In genomic region chr5:35239476-35239875, GRCh38 we compare ENCODE assay signal across 38 cellular contexts. TPM values are rescaled to one million over a fixed set of nuclear protein-coding genes. Genes with fewer than 3 reads are reported as not detected.
"Had no signal": no experiment of that assay in that cellular context is flagged by ENCODE, and none has a peak within 500 bp of the region (broad histone marks: within the 10 kb centered on the region; RNA-seq: fewer than 3 reads in every experiment).

No MANE protein-coding gene starts in this region.

- H3K4me3 Mint-ChIP-seq: activated CD4-positive, alpha-beta memory T cell treated with anti-CD3 and anti-CD28 coated beads, Interleukin-2, amount 10 ng/mL, durations not matched to agents 7 days and 5 days; activated CD4-positive, alpha-beta T cell treated with anti-CD3 and anti-CD28 coated beads for 36 hours; activated CD4-positive, alpha-beta T cell treated with anti-CD3 and anti-CD28 coated beads, Interleukin-2, amount 10 ng/mL, durations not matched to agents 7 days and 5 days; activated naive CD4-positive, alpha-beta T cell treated with anti-CD3 and anti-CD28 coated beads, Interleukin-2, amount 10 ng/mL, durations not matched to agents 7 days and 5 days; activated naive CD4-positive, alpha-beta T cell treated with anti-CD3 and anti-CD28 coated beads, Interleukin-2, amount 50 U/mL, for 24 hours; activated naive CD8-positive, alpha-beta T cell; activated naive CD8-positive, alpha-beta T cell treated with anti-CD3 and anti-CD28 coated beads, Interleukin-2, amount 10 ng/mL, durations not matched to agents 7 days and 5 days; central memory CD8-positive, alpha-beta T cell; T-helper 1 cell treated with Interleukin-12 subunit alpha and Interleukin-12 subunit beta and Interleukin-4 antibody, amounts not matched to agents 30 μg/mL and 1 μg/mL, for 36 hours; T-helper 2 cell treated with Interferon-gamma antibody and Interleukin-4, amounts not matched to agents 5 μg/mL and 100 μg/mL, for 36 hours; WTC11 had no signal

- H3K27ac Mint-ChIP-seq: activated CD4-positive, alpha-beta memory T cell treated with anti-CD3 and anti-CD28 coated beads, Interleukin-2, amount 10 ng/mL, durations not matched to agents 7 days and 5 days; activated CD4-positive, alpha-beta T cell treated with anti-CD3 and anti-CD28 coated beads for 36 hours; activated CD4-positive, alpha-beta T cell treated with anti-CD3 and anti-CD28 coated beads, Interleukin-2, amount 10 ng/mL, durations not matched to agents 7 days and 5 days; activated naive CD4-positive, alpha-beta T cell treated with anti-CD3 and anti-CD28 coated beads, Interleukin-2, amount 10 ng/mL, durations not matched to agents 7 days and 5 days; activated naive CD4-positive, alpha-beta T cell treated with anti-CD3 and anti-CD28 coated beads, Interleukin-2, amount 50 U/mL, for 24 hours; activated naive CD8-positive, alpha-beta T cell; activated naive CD8-positive, alpha-beta T cell treated with anti-CD3 and anti-CD28 coated beads, Interleukin-2, amount 10 ng/mL, durations not matched to agents 7 days and 5 days; activated T-helper 2 cell treated with anti-CD3 and anti-CD28 coated beads, Interferon-gamma antibody, Interleukin-2, Interleukin-4, amounts not matched to agents 10 μg/mL and 5 μg/mL and 100 μg/mL, durations not matched to agents 14 hours and 24 hours and 36 hours; T-helper 1 cell treated with Interleukin-12 subunit alpha and Interleukin-12 subunit beta and Interleukin-4 antibody, amounts not matched to agents 30 μg/mL and 1 μg/mL, for 36 hours; T-helper 2 cell treated with Interferon-gamma antibody and Interleukin-4, amounts not matched to agents 5 μg/mL and 100 μg/mL, for 36 hours; WTC11 had no signal

- H3K4me1 ChIP-seq: breast epithelium had no signal

- H3K27ac ChIP-seq: adrenal gland, brain microvascular endothelial cell, breast epithelium, WERI-Rb-1 had no signal

- H3K27me3 ChIP-seq: adrenal gland, body of pancreas, brain microvascular endothelial cell, breast epithelium had no signal

- H3K9me3 Mint-ChIP-seq: activated CD4-positive, alpha-beta T cell treated with anti-CD3 and anti-CD28 coated beads, Interleukin-2, amount 10 ng/mL, durations not matched to agents 7 days and 5 days; activated naive CD4-positive, alpha-beta T cell treated with anti-CD3 and anti-CD28 coated beads, Interleukin-2, amount 10 ng/mL, durations not matched to agents 7 days and 5 days; activated naive CD4-positive, alpha-beta T cell treated with anti-CD3 and anti-CD28 coated beads, Interleukin-2, amount 50 U/mL, for 24 hours; activated naive CD8-positive, alpha-beta T cell treated with anti-CD3 and anti-CD28 coated beads, Interleukin-2, amount 10 ng/mL, durations not matched to agents 7 days and 5 days; activated T-helper 2 cell treated with anti-CD3 and anti-CD28 coated beads, Interferon-gamma antibody, Interleukin-2, Interleukin-4, amounts not matched to agents 10 μg/mL and 5 μg/mL and 100 μg/mL, durations not matched to agents 14 hours and 24 hours and 36 hours; central memory CD8-positive, alpha-beta T cell; T-helper 1 cell treated with Interleukin-12 subunit alpha and Interleukin-12 subunit beta and Interleukin-4 antibody, amounts not matched to agents 30 μg/mL and 1 μg/mL, for 36 hours; T-helper 2 cell treated with Interferon-gamma antibody and Interleukin-4, amounts not matched to agents 5 μg/mL and 100 μg/mL, for 36 hours had no signal

- H3K36me3 Mint-ChIP-seq: activated naive CD4-positive, alpha-beta T cell treated with anti-CD3 and anti-CD28 coated beads, Interleukin-2, amount 10 ng/mL, durations not matched to agents 7 days and 5 days; activated naive CD4-positive, alpha-beta T cell treated with anti-CD3 and anti-CD28 coated beads, Interleukin-2, amount 50 U/mL, for 24 hours; activated naive CD8-positive, alpha-beta T cell; activated naive CD8-positive, alpha-beta T cell treated with anti-CD3 and anti-CD28 coated beads, Interleukin-2, amount 10 ng/mL, durations not matched to agents 7 days and 5 days; WTC11 had no signal

- H3K9me3 ChIP-seq: adrenal gland, body of pancreas, breast epithelium had no signal

- H3K27me3 Mint-ChIP-seq: activated naive CD4-positive, alpha-beta T cell treated with anti-CD3 and anti-CD28 coated beads, Interleukin-2, amount 10 ng/mL, durations not matched to agents 7 days and 5 days had no signal

- H3K4me1 Mint-ChIP-seq: activated CD4-positive, alpha-beta memory T cell treated with anti-CD3 and anti-CD28 coated beads, Interleukin-2, amount 10 ng/mL, durations not matched to agents 7 days and 5 days; activated CD4-positive, alpha-beta T cell treated with anti-CD3 and anti-CD28 coated beads for 36 hours; activated CD4-positive, alpha-beta T cell treated with anti-CD3 and anti-CD28 coated beads, Interleukin-2, amount 10 ng/mL, durations not matched to agents 7 days and 5 days; activated naive CD4-positive, alpha-beta T cell treated with anti-CD3 and anti-CD28 coated beads, Interleukin-2, amount 10 ng/mL, durations not matched to agents 7 days and 5 days; activated naive CD4-positive, alpha-beta T cell treated with anti-CD3 and anti-CD28 coated beads, Interleukin-2, amount 50 U/mL, for 24 hours; activated naive CD8-positive, alpha-beta T cell treated with anti-CD3 and anti-CD28 coated beads, Interleukin-2, amount 10 ng/mL, durations not matched to agents 7 days and 5 days; central memory CD8-positive, alpha-beta T cell had no signal

- ATAC-seq: activated CD4-positive, alpha-beta T cell treated with anti-CD3 and anti-CD28 coated beads for 36 hours; activated CD4-positive, CD25-positive, alpha-beta regulatory T cell treated with anti-CD3 and anti-CD28 coated beads, Interleukin-2, amount 50 U/mL, for 24 hours; body of pancreas; WTC11 had no signal

- H3K36me3 ChIP-seq: adrenal gland, brain microvascular endothelial cell, breast epithelium, WERI-Rb-1 had no signal

- DNase-seq: activated CD4-positive, alpha-beta memory T cell treated with anti-CD3 and anti-CD28 coated beads, Interleukin-2, amount 10 ng/mL, durations not matched to agents 7 days and 5 days; activated CD4-positive, alpha-beta T cell treated with anti-CD3 and anti-CD28 coated beads for 1 hour; activated CD4-positive, alpha-beta T cell treated with anti-CD3 and anti-CD28 coated beads for 36 hours; activated CD4-positive, alpha-beta T cell treated with anti-CD3 and anti-CD28 coated beads for 48 hours; activated CD4-positive, alpha-beta T cell treated with anti-CD3 and anti-CD28 coated beads, Interleukin-2, amount 10 ng/mL, durations not matched to agents 7 days and 5 days; activated CD4-positive, alpha-beta T cell treated with anti-CD3 and anti-CD28 coated beads, Interleukin-2, amount 50 U/mL, for 48 hours; activated CD4-positive, CD25-positive, alpha-beta regulatory T cell; activated CD8-positive, alpha-beta memory T cell treated with anti-CD3 and anti-CD28 coated beads, Interleukin-2, amount 50 U/mL, for 4 hours; activated effector memory CD4-positive, alpha-beta T cell treated with Interleukin-2 at 50 U/mL for 16 hours; activated gamma-delta T cell; activated naive CD4-positive, alpha-beta T cell treated with anti-CD3 and anti-CD28 coated beads, Interleukin-2, amount 10 ng/mL, durations not matched to agents 7 days and 5 days; activated naive CD4-positive, alpha-beta T cell treated with Interleukin-2 at 50 U/mL for 16 hours; activated naive CD8-positive, alpha-beta T cell treated with anti-CD3 and anti-CD28 coated beads, Interleukin-2, amount 10 ng/mL, durations not matched to agents 7 days and 5 days; activated T-cell treated with anti-CD3 and anti-CD28 coated beads for 4 hours; activated T-cell treated with anti-CD3 and anti-CD28 coated beads, Interleukin-2, amount 50 U/mL, for 1 hour; activated T-cell treated with anti-CD3 and anti-CD28 coated beads, Interleukin-2, amount 50 U/mL, for 48 hours; adrenal gland; amniotic stem cell; aorta; brain microvascular endothelial cell; caudate nucleus; cerebellar nuclear complex; SW 1271; T-helper 1 cell; T-helper 2 cell; T-helper 9 cell; WERI-Rb-1 had no signal

- H3K4me3 ChIP-seq: adrenal gland, body of pancreas, breast epithelium had no signal

RNA-seq across cellular contexts. Expression of gene PRLR, which starts 9.2 kb away (rescaled TPM):
- total RNA-seq: activated CD4-positive, alpha-beta memory T cell treated with anti-CD3 and anti-CD28 coated beads, Interleukin-2, amount 10 ng/mL, durations not matched to agents 7 days and 5 days; activated CD4-positive, alpha-beta T cell treated with anti-CD3 and anti-CD28 coated beads, Interleukin-2, amount 10 ng/mL, durations not matched to agents 7 days and 5 days; activated CD8-positive, alpha-beta memory T cell treated with anti-CD3 and anti-CD28 coated beads for 36 hours; activated naive CD8-positive, alpha-beta T cell treated with anti-CD3 and anti-CD28 coated beads, Interleukin-2, amount 10 ng/mL, durations not matched to agents 7 days and 5 days; activated T-helper 2 cell treated with anti-CD3 and anti-CD28 coated beads, Interferon-gamma antibody, Interleukin-2, Interleukin-4, amounts not matched to agents 10 μg/mL and 5 μg/mL and 100 μg/mL, durations not matched to agents 14 hours and 24 hours and 36 hours had no signal
